ENCODE assay signal across 9 cellular contexts in genomic region chr2:122191331-122191730, GRCh38.
DNase-seq lines count a peak whose midpoint lies in the region; ATAC-seq, FAIRE-seq and TF ChIP-seq lines count a peak whose summit lies in the region.
"Had no signal": no experiment of that assay in that cellular context is flagged by ENCODE, and none has a peak within 500 bp of the region (broad histone marks: within the 10 kb centered on the region; RNA-seq: fewer than 3 reads in every experiment).

No MANE protein-coding gene starts in this region.

- TF ChIP-seq EP300 in A549 (IDR thresholded peaks at IDR 0.05) = no peak
- TF ChIP-seq EP300 in GM12878 (IDR thresholded peaks at IDR 0.05; ENCODE audit: borderline replicate concordance in 1 of 2, control insufficient read depth in 1 of 2, low read depth in 2 of 2, low read length in 2 of 2) = no peak

- H3K9me3 ChIP-seq in A549 (no peaks in the 10 kb centered on the region), MG63 (no peaks in the 10 kb centered on the region), GM12878 (replicated peaks; ENCODE audit: control insufficient read depth, insufficient read depth, low read length) (no peaks in the 10 kb centered on the region)
- H3K9me3 ChIP-seq: adrenal gland had no signal

- H3K27ac ChIP-seq in A549 = no peak overlapping the region
- H3K27ac ChIP-seq in GM12878 (ENCODE audit: control insufficient read depth, insufficient read depth) = no peak overlapping the region
- H3K27ac ChIP-seq: adrenal gland had no signal

- H3K4me1 ChIP-seq in A549 (no peaks in the 10 kb centered on the region), GM12878 (ENCODE audit: control insufficient read depth, insufficient read depth, low read length) (no peaks in the 10 kb centered on the region)
- H3K4me1 ChIP-seq: adrenal gland had no signal

- TF ChIP-seq CTCF in A549 (IDR thresholded peaks at IDR 0.05) = peak; percentile 35
- peak; percentile 38 to 71 (median 57); a peak in 5 of 6 replicates for TF ChIP-seq CTCF in GM12878 (IDR thresholded peaks at IDR 0.05 in 2 of 3, conservative IDR thresholded peaks at IDR 0.05 in 1 of 3; ENCODE audit: control insufficient read depth in 2 of 3, extremely low read depth in 1 of 3, insufficient read depth in 1 of 3, low read depth in 3 of 3, low read length in 3 of 3)
- peak; percentile 44 for TF ChIP-seq CTCF in nephron progenitor cell (IDR thresholded peaks at IDR 0.05)

- H3K9ac ChIP-seq in GM12878 (ENCODE audit: control insufficient read depth, insufficient read depth, low read length) = no peak overlapping the region

- no peak overlapping the region for H3K4me3 Mint-ChIP-seq in nephron progenitor cell

- H3K9me3 Mint-ChIP-seq in nephron progenitor cell = no peaks in the 10 kb centered on the region

- peaks cover 18% of the 10 kb centered on the region for H3K27me3 Mint-ChIP-seq in nephron progenitor cell (ENCODE audit: low read depth, poor library complexity)

- in situ Hi-C loops in GM12878 (cut with MboI) = no loop called here

- H4K20me1 ChIP-seq in GM12878 (ENCODE audit: control insufficient read depth, insufficient read depth) = no peaks in the 10 kb centered on the region

- BruUV-seq in GM12878 (replicated peaks; lab: Mats Ljungman, UMichigan) = no TSS peak

- ATAC-seq in A549 (peak; percentile 81 to 92), GM18498 (IDR thresholded peaks at IDR 0.05; ENCODE audit: unreplicated experiment) (peak; percentile 70), GM12878 (peak; percentile 95), GM21576 (IDR thresholded peaks at IDR 0.05; ENCODE audit: unreplicated experiment) (no peak)

- no peak for FAIRE-seq in A549 (lab: Jason Lieb, UNC)
- FAIRE-seq in GM12878 (lab: Jason Lieb, UNC) = no peak

- TF ChIP-seq POLR2A in A549 (IDR thresholded peaks at IDR 0.05; ENCODE audit: low read length) (no peak), GM12878 (IDR thresholded peaks at IDR 0.05; ENCODE audit: low read depth, low read length) (no peak)

- H3K36me3 ChIP-seq in MG63 = no peaks in the 10 kb centered on the region
- no peaks in the 10 kb centered on the region for H3K36me3 ChIP-seq in GM12878 (ENCODE audit: control insufficient read depth in 2 of 2, insufficient read depth in 2 of 2, low read length in 1 of 2)
- H3K36me3 ChIP-seq: adrenal gland had no signal

- POLR2A ChIA-PET in A549 (lab: Yijun Ruan, JAX) (no interaction called here), GM12878 (lab: Charles Lee) (no interaction called here)

- SMC1A ChIA-PET in GM12878 (lab: Charles Lee; ENCODE audit: uncharacterized antibody, unreplicated experiment) = interaction anchor here (0.5 to 1.9 kb wide), 17 partner anchors 8 to 1836 kb away, joined by 3 to 13 read pairs (median 3); no protein-coding TSS in a partner anchor

- RAD21 ChIA-PET in GM12878 (lab: Charles Lee; ENCODE audit: unreplicated experiment) = interaction anchor here (0.7 to 2.1 kb wide), 10 partner anchors 13 to 572 kb away, joined by 3 to 21 read pairs (median 3); no protein-coding TSS in a partner anchor

- no peaks in the 10 kb centered on the region for H3K36me3 Mint-ChIP-seq in nephron progenitor cell (ENCODE audit: low read depth)

- H3K4me2 ChIP-seq in A549 (no peak overlapping the region), GM12878 (ENCODE audit: control insufficient read depth, insufficient read depth) (no peak overlapping the region)

- peak; percentile 22 to 27 for DNase-seq in A549 (ENCODE audit: low read depth in 1 of 2, low spot score in 1 of 2)
- DNase-seq in MG63 = peak; percentile 41
- no peak for DNase-seq in GM12878 (ENCODE audit: low read depth, low spot score)
- DNase-seq in nephron progenitor cell = peak; percentile 38
- no peak for DNase-seq in activated CD4-positive, alpha-beta T cell treated with anti-CD3 and anti-CD28 coated beads for 48 hours
- DNase-seq in AG08396 (ENCODE audit: low spot score) = no peak

- H2AFZ ChIP-seq in GM12878 (ENCODE audit: control insufficient read depth, low read depth, low read length) = no peak overlapping the region

- H3K27me3 ChIP-seq in MG63 = no peaks in the 10 kb centered on the region
- H3K27me3 ChIP-seq in GM12878 (replicated peaks in 1 of 2; ENCODE audit: control insufficient read depth in 2 of 2, insufficient read depth in 2 of 2, low read length in 1 of 2) = no peaks in the 10 kb centered on the region; a peak in 1 of 4 replicates
- H3K27me3 ChIP-seq: adrenal gland had no signal

- no peaks in the 10 kb centered on the region for H3K79me2 ChIP-seq in GM12878 (ENCODE audit: control insufficient read depth, insufficient read depth, low read length)

- CTCF ChIA-PET in A549 (lab: Yijun Ruan, JAX) (interaction anchor here (0.6 to 2.1 kb wide), 5 partner anchors 8 to 111 kb away, joined by 3 to 7 read pairs (median 3); no protein-coding TSS in a partner anchor), GM12878 (lab: Yijun Ruan, JAX) (interaction anchor here (0.5 to 2.5 kb wide), 19 partner anchors 9 to 1278 kb away, joined by 3 to 11 read pairs (median 4); no protein-coding TSS in a partner anchor)

- H3K27ac Mint-ChIP-seq in nephron progenitor cell = no peak overlapping the region

- no peaks in the 10 kb centered on the region for H3K4me1 Mint-ChIP-seq in nephron progenitor cell

- TF ChIP-seq RAD21 in A549 (conservative IDR thresholded peaks at IDR 0.05 in 1 of 2, IDR thresholded peaks at IDR 0.05 in 1 of 2) (peak; percentile 55 to 62; a peak in 4 of 5 replicates), GM12878 (IDR thresholded peaks at IDR 0.05; ENCODE audit: insufficient read depth, low read depth, low read length) (peak; percentile 66)

- intact Hi-C loops in GM12878 (cut with micrococcal nuclease; ENCODE audit: unreplicated experiment) = loop anchor here (1.0 kb wide), 1 partner anchor 557 kb away; no protein-coding TSS in a partner anchor

- H3K4me3 ChIP-seq in A549 (no peak overlapping the region), MG63 (no peak overlapping the region), GM12878 (no peak overlapping the region)
- H3K4me3 ChIP-seq: adrenal gland had no signal

- WGBS in A549 (ENCODE audit: missing lambda C conversion rate) = 0% methylated on average over 5 of the region's 5 CpGs
- WGBS in GM12878 (ENCODE audit: insufficient coverage, insufficient replicate concordance, low lambda C conversion rate, missing lambda C conversion rate) = 2% methylated on average over 5 of the region's 5 CpGs

TF ChIP-seq in A549, 52 proteins besides CTCF, POLR2A, EP300 and RAD21:
- TF ChIP-seq SMC3 (IDR thresholded peaks at IDR 0.05) = peak; percentile 34; the same call in 1 of the 3 replicates
- TF ChIP-seq HEYL (CRISPR knock-in tag; IDR thresholded peaks at IDR 0.05) = no peak

TF ChIP-seq in GM12878, 131 proteins besides CTCF, POLR2A, EP300 and RAD21 (continues in another document):
- no peak for TF ChIP-seq JUND (IDR thresholded peaks at IDR 0.05; ENCODE audit: low read depth, low read length)
- no peak for TF ChIP-seq GABPA (IDR thresholded peaks at IDR 0.05; ENCODE audit: low read depth)
- no peak for TF ChIP-seq ZNF217 (IDR thresholded peaks at IDR 0.05)
- no peak for TF ChIP-seq ELK1 (IDR thresholded peaks at IDR 0.05; ENCODE audit: low read depth, low read length)
- TF ChIP-seq ZNF592 (IDR thresholded peaks at IDR 0.05) = no peak
- peak; percentile 75 for TF ChIP-seq SMC3 (IDR thresholded peaks at IDR 0.05; ENCODE audit: borderline replicate concordance, low read length)
- no peak for TF ChIP-seq POLR2AphosphoS2 (IDR thresholded peaks at IDR 0.05; ENCODE audit: low read depth, low read length)

Comparison
In these comparisons a context has a peak if more than half of its experiments do, and no peak if none do; other contexts are left out.
1. DNase-seq: peak in A549 (2 of 2), MG63 (single experiment) and nephron progenitor cell (single experiment); none in GM12878 (single experiment), activated CD4-positive, alpha-beta T cell treated with anti-CD3 and anti-CD28 coated beads for 48 hours (single experiment) and AG08396 (single experiment).
2. Of the 24 proteins assayed by ChIP-seq in both GM12878 and A549: peak only in GM12878: none; only in A549: none; in both: CTCF, RAD21 and SMC3; in neither: 21.
3. Peak in every context shown above with its lines, with median percentiles within 50 percentile points of each other: CTCF ChIP-seq.